ENCODE assay signal across 17 cellular contexts in the genomic region with DNA sequence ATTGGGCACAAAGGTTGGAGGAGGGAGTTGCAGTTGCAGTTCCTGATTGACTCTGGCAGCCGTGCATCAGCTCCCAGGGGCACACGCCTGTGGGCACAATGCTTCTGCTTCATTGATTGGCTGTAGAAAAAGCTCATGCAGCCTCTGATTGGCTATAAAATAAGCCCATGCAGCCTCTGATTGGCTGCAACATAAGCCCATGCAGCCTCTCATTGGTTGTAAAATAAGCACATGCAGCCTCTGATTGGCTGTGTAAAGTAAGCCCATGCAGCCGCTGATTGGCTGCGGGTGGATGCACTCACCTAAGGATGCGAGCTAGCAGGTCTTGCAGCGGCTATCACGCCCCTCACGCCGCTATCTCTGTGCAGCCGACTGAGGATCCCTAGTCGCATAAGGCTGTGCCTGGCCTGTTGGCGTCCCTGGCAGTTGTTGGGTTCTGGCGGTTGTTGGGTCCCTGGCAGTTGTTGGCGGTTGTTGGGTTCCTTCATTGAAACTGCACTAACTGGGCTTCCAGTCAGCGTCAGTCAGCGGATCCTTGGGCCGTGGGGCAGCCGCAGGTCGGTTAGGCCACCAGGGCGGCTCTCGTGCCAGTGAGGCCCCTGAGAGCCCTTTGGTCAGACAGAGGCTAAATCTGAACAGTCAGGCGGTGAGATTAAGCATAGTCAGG. TPM values are rescaled to one million over a fixed set of nuclear protein-coding genes. Genes with fewer than 3 reads are reported as not detected.
DNase-seq lines count a peak whose midpoint lies in the region; TF ChIP-seq lines count a peak whose summit lies in the region.
"Had no signal": no experiment of that assay in that cellular context is flagged by ENCODE, and none has a peak within 500 bp of the region (broad histone marks: within the 10 kb centered on the region; RNA-seq: fewer than 3 reads in every experiment).

A gene (plus strand): TSS at position 295 of the 667 bp plus-strand sequence. CDS start 12,993 bp downstream, outside the sequence.

- no peaks in the 10 kb centered on the region for H3K27me3 ChIP-seq in H9 (ENCODE audit: insufficient read depth, low read length)

- no peak within 1 kb of the TSS for H4K5ac ChIP-seq in H9 (ENCODE audit: insufficient read length, low read depth, low read length)

- DNase-seq in activated naive CD4-positive, alpha-beta T cell treated with anti-CD3 and anti-CD28 coated beads, Interleukin-2, amount 10 ng/mL, durations not matched to agents 7 days and 5 days = no peak
- DNase-seq in activated naive CD4-positive, alpha-beta T cell treated with anti-CD3 and anti-CD28 coated beads, Interleukin-2, amount 50 U/mL, for 16 hours = no peak
- peak; percentile 39 for DNase-seq in H9
- DNase-seq in coronary artery (ENCODE audit: low spot score) = peak; percentile 35
- no peak for DNase-seq in progenitor cell of endocrine pancreas (ENCODE audit: low spot score, unreplicated experiment)
- no peak for DNase-seq in NCI-H1436 treated with DMSO at 0.1 percent for 48 hours (lab: John Stamatoyannopoulos, UW)
- DNase-seq in lower leg skin (ENCODE audit: low spot score in 2 of 2) = no peak
- DNase-seq: CD8-positive, alpha-beta T cell; NCI-H1092 treated with DMSO at 0.1 percent for 48 hours; NCI-H1694 treated with DMSO at 0.1 percent for 48 hours; NCI-H345; NCI-H526 treated with DMSO at 0.1 percent for 48 hours had no signal

- H3K18ac ChIP-seq in H9 (ENCODE audit: insufficient read length, low read depth, low read length) = no peak within 1 kb of the TSS

- CTCF ChIA-PET in activated naive CD4-positive, alpha-beta T cell treated with anti-CD3 and anti-CD28 coated beads, Interleukin-2, amount 10 ng/mL, durations not matched to agents 7 days and 5 days (lab: Charles Lee) = no interaction called here

- no peak within 1 kb of the TSS for H2BK120ac ChIP-seq in H9 (ENCODE audit: low read depth, low read length, poor library complexity, severe bottlenecking)

- H3K4me3 ChIP-seq in coronary artery (no peak within 1 kb of the TSS), lower leg skin (ENCODE audit: low read depth, poor library complexity, severe bottlenecking) (no peak within 1 kb of the TSS)

- H3K9ac ChIP-seq in H9 (ENCODE audit: extremely low read depth, insufficient read length, low read length) = no peak within 1 kb of the TSS

- H4K91ac ChIP-seq in H9 (ENCODE audit: insufficient read length, low read depth, low read length) = no peak within 1 kb of the TSS

- H3K23ac ChIP-seq in H9 (ENCODE audit: insufficient read length, low read depth, low read length) = no peak within 1 kb of the TSS

- H3K4ac ChIP-seq in H9 (ENCODE audit: low read depth, low read length) = no peak within 1 kb of the TSS

- H3K27ac ChIP-seq in H9 (ENCODE audit: insufficient read length, low read depth, low read length) (no peak within 1 kb of the TSS), coronary artery (no peak within 1 kb of the TSS)
- H3K27ac ChIP-seq: RWPE1 had no signal

- no peak within 1 kb of the TSS for H2AFZ ChIP-seq in H9 (ENCODE audit: low read length)

- H3T11ph ChIP-seq in H9 (ENCODE audit: low read length) = no peak within 1 kb of the TSS

- H2BK12ac ChIP-seq in H9 (ENCODE audit: insufficient read length, low read depth, low read length) = no peak within 1 kb of the TSS

- no peaks in the 10 kb centered on the region for H3K79me1 ChIP-seq in H9 (ENCODE audit: insufficient read depth, low read depth, low read length, poor library complexity, severe bottlenecking)

- H4K20me1 ChIP-seq in H9 (ENCODE audit: control insufficient read depth, insufficient read depth, insufficient read length) = no peaks in the 10 kb centered on the region

- H3K9me3 Mint-ChIP-seq in activated naive CD4-positive, alpha-beta T cell treated with anti-CD3 and anti-CD28 coated beads, Interleukin-2, amount 10 ng/mL, durations not matched to agents 7 days and 5 days = peaks cover 12% of the 10 kb centered on the region
- H3K9me3 Mint-ChIP-seq in H9 (peaks cover 0 to 50% of the 10 kb centered on the region in 2 experiments; a peak in 2 of 5 replicates), progenitor cell of endocrine pancreas (ENCODE audit: low read depth) (peaks cover 4% of the 10 kb centered on the region)
- H3K9me3 Mint-ChIP-seq: CD8-positive, alpha-beta T cell had no signal

- H2BK20ac ChIP-seq in H9 (ENCODE audit: low read depth, low read length, poor library complexity, severe bottlenecking) = no peak within 1 kb of the TSS

- no peaks in the 10 kb centered on the region for H3K4me1 ChIP-seq in H9 (ENCODE audit: insufficient read depth, low read length)

- peaks cover 12% of the 10 kb centered on the region for H3K36me3 Mint-ChIP-seq in activated naive CD4-positive, alpha-beta T cell treated with anti-CD3 and anti-CD28 coated beads, Interleukin-2, amount 10 ng/mL, durations not matched to agents 7 days and 5 days
- H3K36me3 Mint-ChIP-seq in H9 (ENCODE audit: insufficient read depth in 1 of 3, low read depth in 3 of 3) (no peaks in the 10 kb centered on the region; a peak in 1 of 7 replicates), progenitor cell of endocrine pancreas (ENCODE audit: insufficient read depth) (no peaks in the 10 kb centered on the region)
- H3K36me3 Mint-ChIP-seq: CD8-positive, alpha-beta T cell had no signal

- H2BK5ac ChIP-seq in H9 (ENCODE audit: insufficient read length, low read length) = no peak within 1 kb of the TSS

- H3K23me2 ChIP-seq in H9 (ENCODE audit: insufficient read length, low read depth, low read length, poor library complexity, severe bottlenecking) = no peaks in the 10 kb centered on the region

- peaks cover 4% of the 10 kb centered on the region for H3K27me3 Mint-ChIP-seq in activated naive CD4-positive, alpha-beta T cell treated with anti-CD3 and anti-CD28 coated beads, Interleukin-2, amount 10 ng/mL, durations not matched to agents 7 days and 5 days
- H3K27me3 Mint-ChIP-seq in H9 (ENCODE audit: low read depth) (peaks cover 2% of the 10 kb centered on the region; the same call in 1 of the 2 replicates), progenitor cell of endocrine pancreas (no peaks in the 10 kb centered on the region)

- H3K56ac ChIP-seq in H9 (ENCODE audit: insufficient read length, low read depth, low read length) = no peak within 1 kb of the TSS

- H3K4me3 Mint-ChIP-seq in activated naive CD4-positive, alpha-beta T cell treated with anti-CD3 and anti-CD28 coated beads, Interleukin-2, amount 10 ng/mL, durations not matched to agents 7 days and 5 days = no peak within 1 kb of the TSS
- H3K4me3 Mint-ChIP-seq in H9 (no peak within 1 kb of the TSS), progenitor cell of endocrine pancreas (ENCODE audit: low read depth) (no peak within 1 kb of the TSS)
- H3K4me3 Mint-ChIP-seq: B cell; CD8-positive, alpha-beta T cell had no signal

- H4K8ac ChIP-seq in H9 (replicated peaks; ENCODE audit: insufficient read length, low read depth, low read length) = no peak within 1 kb of the TSS

- no peak within 1 kb of the TSS for H3K4me2 ChIP-seq in H9 (ENCODE audit: insufficient read depth, insufficient read length, low read length)

- H2BK15ac ChIP-seq in H9 (ENCODE audit: low read depth, low read length) = no peak within 1 kb of the TSS

- TF ChIP-seq CTCF in H9 (conservative IDR thresholded peaks at IDR 0.05) (peak; percentile 21; the same call in 1 of the 3 replicates), coronary artery (IDR thresholded peaks at IDR 0.05) (no peak), progenitor cell of endocrine pancreas (IDR thresholded peaks at IDR 0.05; ENCODE audit: unreplicated experiment) (no peak), lower leg skin (IDR thresholded peaks at IDR 0.05) (no peak)

- WGBS in H9 (ENCODE audit: extremely low coverage, insufficient read length, low lambda C conversion rate) = no CpG with 5 or more reads among the region's 22 CpGs
- 91 to 92% methylated on average over 19 to 20 of the region's 22 CpGs for WGBS in lower leg skin, 2 donors

- H3K14ac ChIP-seq in H9 (ENCODE audit: insufficient read depth, low read length) = no peak within 1 kb of the TSS

- intact Hi-C loops in lower leg skin (cut with DNase I; ENCODE audit: low total_unique reads) = no loop called here

- peak within 1 kb of the TSS; percentile 28 for H3K27ac Mint-ChIP-seq in activated naive CD4-positive, alpha-beta T cell treated with anti-CD3 and anti-CD28 coated beads, Interleukin-2, amount 10 ng/mL, durations not matched to agents 7 days and 5 days
- H3K27ac Mint-ChIP-seq in H9 (no peak within 1 kb of the TSS), progenitor cell of endocrine pancreas (peak within 1 kb of the TSS; percentile 15)
- H3K27ac Mint-ChIP-seq: B cell; CD8-positive, alpha-beta T cell had no signal

- H3K9me3 ChIP-seq in H9 (ENCODE audit: control insufficient read depth, low read depth, low read length) = no peaks in the 10 kb centered on the region

- H3K4me1 Mint-ChIP-seq in activated naive CD4-positive, alpha-beta T cell treated with anti-CD3 and anti-CD28 coated beads, Interleukin-2, amount 10 ng/mL, durations not matched to agents 7 days and 5 days = peaks cover 68% of the 10 kb centered on the region
- H3K4me1 Mint-ChIP-seq in H9 = peaks cover 0 to 4% of the 10 kb centered on the region in 2 experiments; a peak in 1 of 4 replicates
- H3K4me1 Mint-ChIP-seq in progenitor cell of endocrine pancreas (ENCODE audit: low read depth) = peaks cover 11% of the 10 kb centered on the region
- H3K4me1 Mint-ChIP-seq: B cell had no signal

- H2AK5ac ChIP-seq in H9 (ENCODE audit: insufficient read length, low read length) = no peak within 1 kb of the TSS

- no peaks in the 10 kb centered on the region for H3K79me2 ChIP-seq in H9 (ENCODE audit: insufficient read depth, low read length)

- TF ChIP-seq POLR2A in lower leg skin (IDR thresholded peaks at IDR 0.05) = no peak

RNA-seq across cellular contexts. Expression of the gene that starts here (rescaled TPM):
- total RNA-seq in H9 (2021) (not detected in 2 replicates), progenitor cell of endocrine pancreas (not detected in 2 replicates), lower leg skin (not detected)
- total RNA-seq: B cell; CD8-positive, alpha-beta T cell; HT1080; OCI-LY7; SK-MEL-5 had no signal

Comparison
In these comparisons a context has a peak if more than half of its experiments do, and no peak if none do; other contexts are left out.
1. Peak in DNase-seq in H9; RNA of the gene not detected or under 1 TPM.
2. H3K27ac Mint-ChIP-seq: peak in activated naive CD4-positive, alpha-beta T cell treated with anti-CD3 and anti-CD28 coated beads, Interleukin-2, amount 10 ng/mL, durations not matched to agents 7 days and 5 days (single experiment) and progenitor cell of endocrine pancreas (single experiment); none in H9 (0 of 3).